In genomic region chr14:88681755-88682494, GRCh38 we compare ENCODE assay signal across 23 cellular contexts.
"Had no signal": no experiment of that assay in that cellular context is flagged by ENCODE, and none has a peak within 500 bp of the region (broad histone marks: within the 10 kb centered on the region; RNA-seq: fewer than 3 reads in every experiment).

No MANE protein-coding gene starts in this region.

- DNase-seq: activated CD4-positive, alpha-beta T cell treated with anti-CD3 and anti-CD28 coated beads, Interleukin-2, amount 50 U/mL, for 1 hour; activated CD4-positive, CD25-positive, alpha-beta regulatory T cell treated with anti-CD3 and anti-CD28 coated beads, Interleukin-2, amount 50 U/mL, for 72 hours; activated effector memory CD4-positive, alpha-beta T cell treated with anti-CD3 and anti-CD28 coated beads, Interleukin-2, amount 50 U/mL, for 16 hours; activated naive CD4-positive, alpha-beta T cell treated with anti-CD3 and anti-CD28 coated beads, Interleukin-2, amount 50 U/mL, for 16 hours; activated T-cell treated with anti-CD3 and anti-CD28 coated beads, Interleukin-2, amount 50 U/mL, for 72 hours; aorta; cerebellar nuclear complex; cortex of kidney; heart right ventricle; left cardiac atrium; lower lobe of right lung; pancreas; spleen; stimulated activated naive CD4-positive, alpha-beta T cell; substantia nigra; T1000; transverse colon; uterus had no signal

- FAIRE-seq: pancreas had no signal

- H3K4me3 ChIP-seq: breast epithelium, heart right ventricle, lower lobe of right lung, pancreas, spleen, transverse colon, uterus had no signal

- H3K4me1 ChIP-seq: breast epithelium, heart right ventricle, lower lobe of right lung, pancreas, spleen, uterus had no signal

- H3K27ac Mint-ChIP-seq: activated T-cell treated with anti-CD3 and anti-CD28 coated beads, Interleukin-2, amount 50 U/mL, for 72 hours; mesothelial cell of epicardium; natural killer cell treated with Interleukin-12 subunit alpha and Interleukin-12 subunit beta and Interleukin-15 and Interleukin-18, amount 100 ng/mL, for 72 hours had no signal

- H3K9me3 Mint-ChIP-seq: activated T-cell treated with anti-CD3 and anti-CD28 coated beads, Interleukin-2, amount 50 U/mL, for 72 hours; natural killer cell treated with Interleukin-12 subunit alpha and Interleukin-12 subunit beta and Interleukin-15 and Interleukin-18, amount 100 ng/mL, for 72 hours had no signal

- H3K27me3 Mint-ChIP-seq: natural killer cell treated with Interleukin-12 subunit alpha and Interleukin-12 subunit beta and Interleukin-15 and Interleukin-18, amount 100 ng/mL, for 72 hours had no signal

- H3K9me3 ChIP-seq: breast epithelium, heart right ventricle, lower lobe of right lung, neutrophil, pancreas, spleen, transverse colon, uterus had no signal

- H3K4me3 Mint-ChIP-seq: activated T-cell treated with anti-CD3 and anti-CD28 coated beads, Interleukin-2, amount 50 U/mL, for 72 hours; mesothelial cell of epicardium; natural killer cell treated with Interleukin-12 subunit alpha and Interleukin-12 subunit beta and Interleukin-15 and Interleukin-18, amount 100 ng/mL, for 72 hours had no signal

- H3K27me3 ChIP-seq: breast epithelium, heart right ventricle, neutrophil, pancreas, spleen, transverse colon, uterus had no signal

- ATAC-seq: esophagus mucosa; heart right ventricle; natural killer cell treated with Interleukin-12 subunit alpha and Interleukin-12 subunit beta and Interleukin-15 and Interleukin-18, amount 100 ng/mL, for 72 hours had no signal

- H3K36me3 ChIP-seq: breast epithelium, heart right ventricle, lower lobe of right lung, neutrophil, pancreas, spleen, transverse colon, uterus had no signal

- H3K27ac ChIP-seq: breast epithelium, heart right ventricle, lower lobe of right lung, neutrophil, pancreas, spleen, uterus had no signal

- H3K36me3 Mint-ChIP-seq: mesothelial cell of epicardium; natural killer cell treated with Interleukin-12 subunit alpha and Interleukin-12 subunit beta and Interleukin-15 and Interleukin-18, amount 100 ng/mL, for 72 hours had no signal
